Comparison of ENCODE assay signal across 9 cellular contexts in genomic region chr4:152605641-152606304, GRCh38.
DNase-seq lines count a peak whose midpoint lies in the region; ATAC-seq lines count a peak whose summit lies in the region.
"Had no signal": no experiment of that assay in that cellular context is flagged by ENCODE, and none has a peak within 500 bp of the region (broad histone marks: within the 10 kb centered on the region; RNA-seq: fewer than 3 reads in every experiment).

No MANE protein-coding gene starts in this region.

- ATAC-seq in HG02973 (IDR thresholded peaks at IDR 0.05; ENCODE audit: unreplicated experiment) = no peak
- ATAC-seq in HG02610 (IDR thresholded peaks at IDR 0.05; ENCODE audit: unreplicated experiment) = no peak

- DNase-seq in DMS 273 (lab: John Stamatoyannopoulos, UW; ENCODE audit: unreplicated experiment) = peak; percentile 67
- DNase-seq in DMS 273 treated with DMSO at 0.1 percent for 48 hours (lab: John Stamatoyannopoulos, UW) = no peak
- peak; percentile 50 for DNase-seq in amniotic epithelial cell (ENCODE audit: low read depth)
- DNase-seq in iPS-NIHi7 (ENCODE audit: extremely low spot score) = peak; percentile 49
- DNase-seq in superior temporal gyrus (ENCODE audit: extremely low spot score) = peak; percentile 68
- no peak for DNase-seq in NCI-H510A treated with DMSO at 0.1 percent for 48 hours (lab: John Stamatoyannopoulos, UW)
- DNase-seq: ovary had no signal

Comparison
In these comparisons a context has a peak if more than half of its experiments do, and no peak if none do; other contexts are left out.
1. DNase-seq: peak in DMS 273 (single experiment), amniotic epithelial cell (single experiment), iPS-NIHi7 (single experiment) and superior temporal gyrus (single experiment); none in DMS 273 treated with DMSO at 0.1 percent for 48 hours (single experiment) and NCI-H510A treated with DMSO at 0.1 percent for 48 hours (single experiment).